In the genomic region with DNA sequence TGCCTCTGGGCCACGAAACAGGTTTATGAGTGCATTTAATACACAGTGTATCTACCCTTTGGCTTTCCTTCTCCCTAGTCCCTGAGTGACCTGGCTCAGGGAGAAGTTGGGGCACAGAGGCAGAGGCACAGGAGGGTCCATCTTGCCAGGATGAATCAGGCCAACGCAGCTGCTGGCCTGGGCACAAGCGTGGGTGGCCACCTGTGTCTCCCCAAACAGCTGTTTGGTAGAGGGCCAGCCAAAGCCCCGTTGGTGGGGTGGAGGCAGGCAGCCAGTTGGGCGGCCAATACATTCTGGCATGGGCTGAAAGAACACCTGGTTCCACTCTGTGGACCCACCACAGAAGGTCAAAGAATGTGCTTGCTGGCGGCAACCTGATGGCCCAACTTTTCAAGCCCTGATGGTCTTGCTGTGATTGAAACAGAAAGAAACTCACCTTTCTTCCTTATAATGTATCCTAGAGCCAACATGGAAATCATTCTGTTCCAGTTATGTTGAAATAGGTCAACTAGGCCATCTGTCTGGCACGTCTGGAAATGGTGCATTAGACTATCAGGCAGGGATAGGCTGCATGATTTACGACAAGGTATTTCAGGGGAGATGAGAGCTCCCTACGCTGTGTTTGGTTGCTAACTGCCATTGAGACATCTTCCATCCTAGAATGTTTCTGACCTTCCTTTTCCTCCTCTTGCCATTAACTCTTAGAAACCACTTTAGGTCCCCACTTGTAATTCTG, we compare ENCODE assay signal across 20 cellular contexts.
"Had no signal": no experiment of that assay in that cellular context is flagged by ENCODE, and none has a peak within 500 bp of the region (broad histone marks: within the 10 kb centered on the region; RNA-seq: fewer than 3 reads in every experiment).

No MANE protein-coding gene starts in this region.

- H3K36me3 ChIP-seq: ascending aorta, breast epithelium, neutrophil, upper lobe of left lung had no signal

- H3K9me3 Mint-ChIP-seq: activated naive CD4-positive, alpha-beta T cell treated with anti-CD3 and anti-CD28 coated beads for 36 hours; activated naive CD8-positive, alpha-beta T cell treated with anti-CD3 and anti-CD28 coated beads, Interleukin-2, amount 50 U/mL, for 24 hours; activated T-helper 2 cell treated with anti-CD3 and anti-CD28 coated beads, Interferon-gamma antibody, Interleukin-2, Interleukin-4, amounts not matched to agents 10 μg/mL and 5 μg/mL and 100 μg/mL, durations not matched to agents 14 hours and 24 hours and 36 hours had no signal

- H3K4me3 Mint-ChIP-seq: activated CD8-positive, alpha-beta memory T cell treated with anti-CD3 and anti-CD28 coated beads, Interleukin-2, amount 10 ng/mL, durations not matched to agents 7 days and 5 days; activated naive CD4-positive, alpha-beta T cell treated with anti-CD3 and anti-CD28 coated beads for 36 hours; activated naive CD8-positive, alpha-beta T cell treated with anti-CD3 and anti-CD28 coated beads, Interleukin-2, amount 50 U/mL, for 24 hours; naive thymus-derived CD4-positive, alpha-beta T cell; stimulated activated naive CD8-positive, alpha-beta T cell treated with anti-CD3 and anti-CD28 coated beads, Interleukin-15, amount 100 ng/mL, for 72 hours had no signal

- H3K27me3 ChIP-seq: ascending aorta, breast epithelium, neutrophil, upper lobe of left lung had no signal

- H3K36me3 Mint-ChIP-seq: activated CD8-positive, alpha-beta memory T cell treated with anti-CD3 and anti-CD28 coated beads, Interleukin-2, amount 10 ng/mL, durations not matched to agents 7 days and 5 days; naive thymus-derived CD4-positive, alpha-beta T cell had no signal

- H3K9me3 ChIP-seq: ascending aorta, breast epithelium, neutrophil, upper lobe of left lung had no signal

- H3K27me3 Mint-ChIP-seq: activated naive CD8-positive, alpha-beta T cell treated with anti-CD3 and anti-CD28 coated beads, Interleukin-2, amount 50 U/mL, for 24 hours; stimulated activated naive CD8-positive, alpha-beta T cell treated with anti-CD3 and anti-CD28 coated beads, Interleukin-15, amount 100 ng/mL, for 72 hours had no signal

- FAIRE-seq: frontal cortex had no signal

- H3K27ac Mint-ChIP-seq: activated CD8-positive, alpha-beta memory T cell treated with anti-CD3 and anti-CD28 coated beads, Interleukin-2, amount 10 ng/mL, durations not matched to agents 7 days and 5 days; activated naive CD4-positive, alpha-beta T cell treated with anti-CD3 and anti-CD28 coated beads for 36 hours; activated naive CD8-positive, alpha-beta T cell treated with anti-CD3 and anti-CD28 coated beads, Interleukin-2, amount 50 U/mL, for 24 hours; activated T-helper 2 cell treated with anti-CD3 and anti-CD28 coated beads, Interferon-gamma antibody, Interleukin-2, Interleukin-4, amounts not matched to agents 10 μg/mL and 5 μg/mL and 100 μg/mL, durations not matched to agents 14 hours and 24 hours and 36 hours; naive thymus-derived CD4-positive, alpha-beta T cell; stimulated activated naive CD8-positive, alpha-beta T cell treated with anti-CD3 and anti-CD28 coated beads, Interleukin-15, amount 100 ng/mL, for 72 hours had no signal

- H3K27ac ChIP-seq: ascending aorta, breast epithelium, epithelial cell of prostate, neutrophil, upper lobe of left lung had no signal

- DNase-seq: activated CD4-positive, alpha-beta T cell treated with anti-CD3 and anti-CD28 coated beads, Interleukin-2, amount 50 U/mL, for 48 hours; activated CD4-positive, CD25-positive, alpha-beta regulatory T cell treated with anti-CD3 and anti-CD28 coated beads, Interleukin-2, amount 50 U/mL, for 72 hours; activated CD8-positive, alpha-beta memory T cell treated with anti-CD3 and anti-CD28 coated beads, Interleukin-2, amount 10 ng/mL, durations not matched to agents 7 days and 5 days; activated naive CD4-positive, alpha-beta T cell treated with anti-CD3 and anti-CD28 coated beads for 36 hours; activated naive CD8-positive, alpha-beta T cell treated with anti-CD3 and anti-CD28 coated beads, Interleukin-2, amount 50 U/mL, for 24 hours; activated T-cell treated with anti-CD3 and anti-CD28 coated beads, Interleukin-2, amount 50 U/mL, for 1 hour; head of caudate nucleus; left cardiac atrium; naive thymus-derived CD4-positive, alpha-beta T cell; stimulated activated naive CD8-positive, alpha-beta T cell treated with anti-CD3 and anti-CD28 coated beads, Interleukin-15, amount 100 ng/mL, for 72 hours; T-helper 1 cell; T1000 had no signal

- ATAC-seq: activated CD8-positive, alpha-beta memory T cell treated with anti-CD3 and anti-CD28 coated beads, Interleukin-2, amount 10 ng/mL, durations not matched to agents 7 days and 5 days; activated naive CD8-positive, alpha-beta T cell treated with anti-CD3 and anti-CD28 coated beads, Interleukin-2, amount 50 U/mL, for 24 hours; left cardiac atrium; naive thymus-derived CD4-positive, alpha-beta T cell; stimulated activated naive CD8-positive, alpha-beta T cell treated with anti-CD3 and anti-CD28 coated beads, Interleukin-15, amount 100 ng/mL, for 72 hours had no signal

- H3K4me1 ChIP-seq: breast epithelium, upper lobe of left lung had no signal

- H3K4me3 ChIP-seq: ascending aorta, breast epithelium, lung, upper lobe of left lung had no signal

- H3K4me1 Mint-ChIP-seq: activated naive CD8-positive, alpha-beta T cell treated with anti-CD3 and anti-CD28 coated beads, Interleukin-2, amount 50 U/mL, for 24 hours; naive thymus-derived CD4-positive, alpha-beta T cell; stimulated activated naive CD8-positive, alpha-beta T cell treated with anti-CD3 and anti-CD28 coated beads, Interleukin-15, amount 100 ng/mL, for 72 hours had no signal
